Comparison of ENCODE assay signal across 1 cellular context in the genomic region with DNA sequence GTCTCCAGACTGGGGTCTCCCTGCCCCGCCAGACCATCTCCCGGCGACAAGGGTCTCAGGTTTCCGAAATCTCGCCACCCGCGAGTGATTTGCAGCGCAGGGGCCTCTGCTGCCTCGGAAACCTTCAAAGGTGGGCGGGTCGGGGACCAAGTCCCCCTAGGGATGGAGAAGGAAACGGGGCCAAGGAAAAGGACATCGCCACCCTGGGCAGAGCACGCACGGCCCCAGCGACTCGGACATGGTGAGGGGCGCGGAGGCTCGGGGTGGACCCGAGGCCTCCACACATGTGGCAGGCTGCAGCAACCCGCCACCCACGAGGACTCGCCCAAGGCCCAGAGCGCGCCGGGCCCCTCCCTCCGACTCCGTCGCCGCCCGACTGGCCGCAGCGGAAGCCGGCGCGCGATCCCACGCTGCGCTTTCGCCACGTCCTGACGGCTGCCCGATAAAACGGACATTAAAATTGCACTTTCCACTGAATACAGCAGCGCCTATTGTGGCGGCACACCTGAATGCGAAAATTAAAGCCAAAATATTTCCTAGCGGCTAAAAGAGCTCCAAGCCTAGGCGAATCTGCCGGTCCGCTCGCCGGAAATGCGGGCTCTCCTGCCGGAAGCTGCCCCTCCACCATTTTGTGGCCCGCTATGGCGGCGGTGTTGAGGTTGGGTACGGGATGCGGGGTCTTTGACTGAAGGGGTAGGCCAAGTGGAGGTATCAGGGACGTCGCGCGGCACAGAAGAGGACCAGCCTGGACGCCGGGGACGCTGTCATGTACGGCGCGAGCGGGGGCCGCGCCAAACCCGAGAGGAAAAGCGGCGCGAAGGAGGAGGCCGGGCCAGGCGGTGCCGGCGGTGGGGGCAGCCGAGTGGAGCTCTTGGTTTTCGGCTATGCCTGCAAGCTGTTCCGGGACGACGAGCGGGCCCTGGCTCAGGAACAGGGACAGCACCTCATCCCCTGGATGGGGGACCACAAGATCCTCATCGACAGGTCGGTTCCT.
TF ChIP-seq lines count a peak whose summit lies in the region.

SFSWAP (plus strand) TSS at position 627 of the 994 bp plus-strand sequence; CDS start at position 767, 140 bp downstream.

TF ChIP-seq in HEK293, 187 proteins besides CTCF, POLR2A, EP300 and RAD21 (continued from another document and continues in another):
- no peak for TF ChIP-seq ZNF132 (tag by site-specific recombination; IDR thresholded peaks at IDR 0.05; ENCODE audit: borderline replicate concordance)
- no peak for TF ChIP-seq IKZF3 (tag by site-specific recombination; IDR thresholded peaks at IDR 0.05)
- no peak for TF ChIP-seq ZNF426 (tag by site-specific recombination; IDR thresholded peaks at IDR 0.05)
- peak; percentile 86 for TF ChIP-seq ZNF335 (tag by site-specific recombination; conservative IDR thresholded peaks at IDR 0.05)
- peak; percentile 78 for TF ChIP-seq KLF10 (tag by site-specific recombination; IDR thresholded peaks at IDR 0.05)
- TF ChIP-seq ZNF837 (tag by site-specific recombination; IDR thresholded peaks at IDR 0.05) = no peak
- TF ChIP-seq, protein P1, sequence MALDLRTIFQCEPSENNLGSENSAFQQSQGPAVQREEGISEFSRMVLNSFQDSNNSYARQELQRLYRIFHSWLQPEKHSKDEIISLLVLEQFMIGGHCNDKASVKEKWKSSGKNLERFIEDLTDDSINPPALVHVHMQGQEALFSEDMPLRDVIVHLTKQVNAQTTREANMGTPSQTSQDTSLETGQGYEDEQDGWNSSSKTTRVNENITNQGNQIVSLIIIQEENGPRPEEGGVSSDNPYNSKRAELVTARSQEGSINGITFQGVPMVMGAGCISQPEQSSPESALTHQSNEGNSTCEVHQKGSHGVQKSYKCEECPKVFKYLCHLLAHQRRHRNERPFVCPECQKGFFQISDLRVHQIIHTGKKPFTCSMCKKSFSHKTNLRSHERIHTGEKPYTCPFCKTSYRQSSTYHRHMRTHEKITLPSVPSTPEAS (tag by site-specific recombination; IDR thresholded peaks at IDR 0.05) = no peak
- TF ChIP-seq, protein P2, sequence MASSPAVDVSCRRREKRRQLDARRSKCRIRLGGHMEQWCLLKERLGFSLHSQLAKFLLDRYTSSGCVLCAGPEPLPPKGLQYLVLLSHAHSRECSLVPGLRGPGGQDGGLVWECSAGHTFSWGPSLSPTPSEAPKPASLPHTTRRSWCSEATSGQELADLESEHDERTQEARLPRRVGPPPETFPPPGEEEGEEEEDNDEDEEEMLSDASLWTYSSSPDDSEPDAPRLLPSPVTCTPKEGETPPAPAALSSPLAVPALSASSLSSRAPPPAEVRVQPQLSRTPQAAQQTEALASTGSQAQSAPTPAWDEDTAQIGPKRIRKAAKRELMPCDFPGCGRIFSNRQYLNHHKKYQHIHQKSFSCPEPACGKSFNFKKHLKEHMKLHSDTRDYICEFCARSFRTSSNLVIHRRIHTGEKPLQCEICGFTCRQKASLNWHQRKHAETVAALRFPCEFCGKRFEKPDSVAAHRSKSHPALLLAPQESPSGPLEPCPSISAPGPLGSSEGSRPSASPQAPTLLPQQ (tag by site-specific recombination; IDR thresholded peaks at IDR 0.05) = peak; percentile 90
- TF ChIP-seq GLIS1 (tag by site-specific recombination; IDR thresholded peaks at IDR 0.05) = peak; percentile 69
- peak; percentile 92 for TF ChIP-seq ZNF2 (tag by site-specific recombination; IDR thresholded peaks at IDR 0.05)
- TF ChIP-seq ZBTB26 (tag by site-specific recombination; optimal IDR thresholded peaks at IDR 0.05) = peak; percentile 98
- no peak for TF ChIP-seq ZNF274 (IDR thresholded peaks at IDR 0.05; ENCODE audit: low read length)
- TF ChIP-seq ZNF274 (tag by site-specific recombination; IDR thresholded peaks at IDR 0.05; ENCODE audit: borderline replicate concordance) = no peak
- TF ChIP-seq ZNF211 (tag by site-specific recombination; IDR thresholded peaks at IDR 0.05; ENCODE audit: low read depth) = no peak
- no peak for TF ChIP-seq ZNF776 (tag by site-specific recombination; IDR thresholded peaks at IDR 0.05; ENCODE audit: borderline replicate concordance)
- no peak for TF ChIP-seq ZNF571 (tag by site-specific recombination; IDR thresholded peaks at IDR 0.05)
- no peak; the same call in 1 of the 2 replicates for TF ChIP-seq REST (tag by site-specific recombination; IDR thresholded peaks at IDR 0.05)
- TF ChIP-seq EGR2 (tag by site-specific recombination; IDR thresholded peaks at IDR 0.05; ENCODE audit: low read depth) = peak; percentile 70
- TF ChIP-seq ZBTB48 (tag by site-specific recombination; IDR thresholded peaks at IDR 0.05) = no peak
- no peak for TF ChIP-seq ZNF514 (tag by site-specific recombination; IDR thresholded peaks at IDR 0.05)
- TF ChIP-seq, protein P3, sequence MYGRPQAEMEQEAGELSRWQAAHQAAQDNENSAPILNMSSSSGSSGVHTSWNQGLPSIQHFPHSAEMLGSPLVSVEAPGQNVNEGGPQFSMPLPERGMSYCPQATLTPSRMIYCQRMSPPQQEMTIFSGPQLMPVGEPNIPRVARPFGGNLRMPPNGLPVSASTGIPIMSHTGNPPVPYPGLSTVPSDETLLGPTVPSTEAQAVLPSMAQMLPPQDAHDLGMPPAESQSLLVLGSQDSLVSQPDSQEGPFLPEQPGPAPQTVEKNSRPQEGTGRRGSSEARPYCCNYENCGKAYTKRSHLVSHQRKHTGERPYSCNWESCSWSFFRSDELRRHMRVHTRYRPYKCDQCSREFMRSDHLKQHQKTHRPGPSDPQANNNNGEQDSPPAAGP (tag by site-specific recombination; IDR thresholded peaks at IDR 0.05) = peak; percentile 98
- TF ChIP-seq RBAK (tag by site-specific recombination; IDR thresholded peaks at IDR 0.05) = no peak
- peak; percentile 94 for TF ChIP-seq ZNF561 (tag by site-specific recombination; IDR thresholded peaks at IDR 0.05; ENCODE audit: borderline replicate concordance)
- TF ChIP-seq ZSCAN5A (tag by site-specific recombination; IDR thresholded peaks at IDR 0.05) = peak; percentile 40
- peak; percentile 76 for TF ChIP-seq TRIM28 (IDR thresholded peaks at IDR 0.05; ENCODE audit: borderline replicate concordance, low read length)
- TF ChIP-seq GLI4 (tag by site-specific recombination; IDR thresholded peaks at IDR 0.05) = no peak; the same call in 1 of the 2 replicates
- TF ChIP-seq, protein P4, sequence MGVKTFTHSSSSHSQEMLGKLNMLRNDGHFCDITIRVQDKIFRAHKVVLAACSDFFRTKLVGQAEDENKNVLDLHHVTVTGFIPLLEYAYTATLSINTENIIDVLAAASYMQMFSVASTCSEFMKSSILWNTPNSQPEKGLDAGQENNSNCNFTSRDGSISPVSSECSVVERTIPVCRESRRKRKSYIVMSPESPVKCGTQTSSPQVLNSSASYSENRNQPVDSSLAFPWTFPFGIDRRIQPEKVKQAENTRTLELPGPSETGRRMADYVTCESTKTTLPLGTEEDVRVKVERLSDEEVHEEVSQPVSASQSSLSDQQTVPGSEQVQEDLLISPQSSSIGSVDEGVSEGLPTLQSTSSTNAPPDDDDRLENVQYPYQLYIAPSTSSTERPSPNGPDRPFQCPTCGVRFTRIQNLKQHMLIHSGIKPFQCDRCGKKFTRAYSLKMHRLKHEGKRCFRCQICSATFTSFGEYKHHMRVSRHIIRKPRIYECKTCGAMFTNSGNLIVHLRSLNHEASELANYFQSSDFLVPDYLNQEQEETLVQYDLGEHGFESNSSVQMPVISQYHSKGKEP (tag by site-specific recombination; IDR thresholded peaks at IDR 0.05) = peak; percentile 50; the same call in 1 of the 2 replicates
- no peak for TF ChIP-seq BCL11A (tag by site-specific recombination; IDR thresholded peaks at IDR 0.05; ENCODE audit: low read depth)
- TF ChIP-seq ZNF341 (tag by site-specific recombination; IDR thresholded peaks at IDR 0.05; ENCODE audit: low read depth) = peak; percentile 27
- TF ChIP-seq, protein P5, sequence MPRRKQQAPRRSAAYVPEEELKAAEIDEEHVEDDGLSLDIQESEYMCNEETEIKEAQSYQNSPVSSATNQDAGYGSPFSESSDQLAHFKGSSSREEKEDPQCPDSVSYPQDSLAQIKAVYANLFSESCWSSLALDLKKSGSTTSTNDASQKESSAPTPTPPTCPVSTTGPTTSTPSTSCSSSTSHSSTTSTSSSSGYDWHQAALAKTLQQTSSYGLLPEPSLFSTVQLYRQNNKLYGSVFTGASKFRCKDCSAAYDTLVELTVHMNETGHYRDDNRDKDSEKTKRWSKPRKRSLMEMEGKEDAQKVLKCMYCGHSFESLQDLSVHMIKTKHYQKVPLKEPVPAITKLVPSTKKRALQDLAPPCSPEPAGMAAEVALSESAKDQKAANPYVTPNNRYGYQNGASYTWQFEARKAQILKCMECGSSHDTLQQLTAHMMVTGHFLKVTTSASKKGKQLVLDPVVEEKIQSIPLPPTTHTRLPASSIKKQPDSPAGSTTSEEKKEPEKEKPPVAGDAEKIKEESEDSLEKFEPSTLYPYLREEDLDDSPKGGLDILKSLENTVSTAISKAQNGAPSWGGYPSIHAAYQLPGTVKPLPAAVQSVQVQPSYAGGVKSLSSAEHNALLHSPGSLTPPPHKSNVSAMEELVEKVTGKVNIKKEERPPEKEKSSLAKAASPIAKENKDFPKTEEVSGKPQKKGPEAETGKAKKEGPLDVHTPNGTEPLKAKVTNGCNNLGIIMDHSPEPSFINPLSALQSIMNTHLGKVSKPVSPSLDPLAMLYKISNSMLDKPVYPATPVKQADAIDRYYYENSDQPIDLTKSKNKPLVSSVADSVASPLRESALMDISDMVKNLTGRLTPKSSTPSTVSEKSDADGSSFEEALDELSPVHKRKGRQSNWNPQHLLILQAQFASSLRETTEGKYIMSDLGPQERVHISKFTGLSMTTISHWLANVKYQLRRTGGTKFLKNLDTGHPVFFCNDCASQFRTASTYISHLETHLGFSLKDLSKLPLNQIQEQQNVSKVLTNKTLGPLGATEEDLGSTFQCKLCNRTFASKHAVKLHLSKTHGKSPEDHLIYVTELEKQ (tag by site-specific recombination; IDR thresholded peaks at IDR 0.05; ENCODE audit: borderline replicate concordance) = peak; percentile 54; the same call in 1 of the 2 replicates
- peak; percentile 81 for TF ChIP-seq ZBTB7A (tag by site-specific recombination; IDR thresholded peaks at IDR 0.05; ENCODE audit: low read depth)
- no peak for TF ChIP-seq ZNF302 (tag by site-specific recombination; IDR thresholded peaks at IDR 0.05; ENCODE audit: low read depth)
- TF ChIP-seq ZBTB21 (tag by site-specific recombination; IDR thresholded peaks at IDR 0.05) = peak; percentile 80
- 0 out of 2 replicates have a peak, but pooled peaks have one; percentile 64 for TF ChIP-seq ZNF248 (tag by site-specific recombination; IDR thresholded peaks at IDR 0.05)
- peak; percentile 72 for TF ChIP-seq GLIS2 (tag by site-specific recombination; IDR thresholded peaks at IDR 0.05)
- no peak for TF ChIP-seq ZNF16 (tag by site-specific recombination; IDR thresholded peaks at IDR 0.05; ENCODE audit: low read depth)
- no peak for TF ChIP-seq ZNF529 (tag by site-specific recombination; IDR thresholded peaks at IDR 0.05; ENCODE audit: insufficient replicate concordance)
- TF ChIP-seq ZNF621 (tag by site-specific recombination; IDR thresholded peaks at IDR 0.05) = no peak
- TF ChIP-seq, protein P6, sequence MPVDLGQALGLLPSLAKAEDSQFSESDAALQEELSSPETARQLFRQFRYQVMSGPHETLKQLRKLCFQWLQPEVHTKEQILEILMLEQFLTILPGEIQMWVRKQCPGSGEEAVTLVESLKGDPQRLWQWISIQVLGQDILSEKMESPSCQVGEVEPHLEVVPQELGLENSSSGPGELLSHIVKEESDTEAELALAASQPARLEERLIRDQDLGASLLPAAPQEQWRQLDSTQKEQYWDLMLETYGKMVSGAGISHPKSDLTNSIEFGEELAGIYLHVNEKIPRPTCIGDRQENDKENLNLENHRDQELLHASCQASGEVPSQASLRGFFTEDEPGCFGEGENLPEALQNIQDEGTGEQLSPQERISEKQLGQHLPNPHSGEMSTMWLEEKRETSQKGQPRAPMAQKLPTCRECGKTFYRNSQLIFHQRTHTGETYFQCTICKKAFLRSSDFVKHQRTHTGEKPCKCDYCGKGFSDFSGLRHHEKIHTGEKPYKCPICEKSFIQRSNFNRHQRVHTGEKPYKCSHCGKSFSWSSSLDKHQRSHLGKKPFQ (tag by site-specific recombination; IDR thresholded peaks at IDR 0.05) = peak; percentile 73; the same call in 1 of the 2 replicates
